ENCODE assay signal across 7 cellular contexts in genomic region chr4:54228563-54229501, GRCh38. TPM values are rescaled to one million over a fixed set of nuclear protein-coding genes. Genes with fewer than 3 reads are reported as not detected.
DNase-seq lines count a peak whose midpoint lies in the region; ATAC-seq, FAIRE-seq and TF ChIP-seq lines count a peak whose summit lies in the region.

Gene PDGFRA, plus strand, starts transcription at chr4:54229293. Its CDS starts 29,476 bp downstream, at chr4:54258769.

- no TSS peak for BruUV-seq in K562 (replicated peaks; lab: Mats Ljungman, UMichigan)

- dilution Hi-C loops in keratinocyte (cut with MboI; ENCODE audit: extremely low pct_ligation_motif_present, low sequenced_read_pairs): no loop called here

- 8% methylated on average over 21 of the region's 22 CpGs for WGBS in K562 (ENCODE audit: insufficient coverage, low coverage, missing lambda C conversion rate)
- 16 to 22% (median 19%) methylated on average over 22 of the region's 22 CpGs for WGBS in stomach, 5 donors

- TF ChIP-seq POLR2A in K562 (conservative IDR thresholded peaks at IDR 0.05): no peak
- no peak for TF ChIP-seq POLR2A in stomach (IDR thresholded peaks at IDR 0.05)

- FAIRE-seq in K562 (lab: Jason Lieb, UNC) (no peak), keratinocyte (lab: Jason Lieb, UNC) (no peak)

- POLR2A ChIA-PET in K562 (lab: Yijun Ruan, JAX): no interaction called here

- H3K79me2 ChIP-seq in K562 (ENCODE audit: control insufficient read depth, insufficient read depth, low read length): no peaks in the 10 kb centered on the region
- no peaks in the 10 kb centered on the region for H3K79me2 ChIP-seq in keratinocyte (ENCODE audit: control insufficient read depth, insufficient read depth, low read length)

- 0 out of 2 replicates have a peak, but pooled peaks cover 11% of the 10 kb centered on the region for H4K20me1 ChIP-seq in K562 (replicated peaks; ENCODE audit: control insufficient read depth, insufficient read depth, low read length)
- H4K20me1 ChIP-seq in keratinocyte (ENCODE audit: control insufficient read depth, extremely low read depth, insufficient read depth, low read length): no peaks in the 10 kb centered on the region

- no peak for TF ChIP-seq EP300 in K562 (IDR thresholded peaks at IDR 0.05; ENCODE audit: low read length)
- TF ChIP-seq EP300 in stomach (IDR thresholded peaks at IDR 0.05): no peak

- peaks cover 0 to 24% of the 10 kb centered on the region in 2 experiments; a peak in 2 of 5 replicates for H3K4me1 ChIP-seq in K562 (replicated peaks in 1 of 2; ENCODE audit: control insufficient read depth in 2 of 2, insufficient read depth in 2 of 2, low read length in 2 of 2)
- H3K4me1 ChIP-seq in keratinocyte (ENCODE audit: control insufficient read depth, extremely low read depth, insufficient read depth, low read length): peaks cover 49% of the 10 kb centered on the region
- H3K4me1 ChIP-seq in stomach: peaks cover 58 to 84% (median 78%) of the 10 kb centered on the region in 4 donors

- H3K9me3 ChIP-seq in K562 (replicated peaks; ENCODE audit: control insufficient read depth, insufficient read depth, low read depth, low read length) (no peaks in the 10 kb centered on the region), keratinocyte (ENCODE audit: control insufficient read depth, low read depth, low read length) (no peaks in the 10 kb centered on the region), stomach (no peaks in the 10 kb centered on the region)

- in situ Hi-C loops in K562 (cut with MboI): loop anchor here (5.0 to 25.0 kb wide), 5 partner anchors 322 to 1842 kb away; no protein-coding TSS in a partner anchor

- TF ChIP-seq CTCF in K562 (IDR thresholded peaks at IDR 0.05 in 2 of 3, conservative IDR thresholded peaks at IDR 0.05 in 1 of 3; ENCODE audit: insufficient read depth in 2 of 3, low read depth in 1 of 3, low read length in 3 of 3) (no peak), keratinocyte (optimal IDR thresholded peaks at IDR 0.05 in 1 of 3, IDR thresholded peaks at IDR 0.05 in 1 of 3, conservative IDR thresholded peaks at IDR 0.05 in 1 of 3; ENCODE audit: extremely low read depth in 1 of 3, insufficient read depth in 2 of 3, low read length in 3 of 3) (no peak), stomach (IDR thresholded peaks at IDR 0.05) (no peak)

- DNase-seq in HuH-7 (ENCODE audit: low spot score): peak; percentile 70
- DNase-seq in K562 (ENCODE audit: extremely low read depth in 1 of 4, low spot score in 3 of 4): no peak
- no peak for DNase-seq in keratinocyte (ENCODE audit: low read depth, low spot score)
- DNase-seq in stomach: no peak
- DNase-seq in NCI-H1436 (lab: John Stamatoyannopoulos, UW): no peak
- no peak for DNase-seq in activated CD4-positive, CD25-positive, alpha-beta regulatory T cell (lab: John Stamatoyannopoulos, UW)
- no peak for DNase-seq in A172 (ENCODE audit: low spot score)

- peaks cover 31 to 70% of the 10 kb centered on the region in 2 experiments for H3K27me3 ChIP-seq in K562 (ENCODE audit: control insufficient read depth in 2 of 2, insufficient read depth in 2 of 2, low read length in 2 of 2)
- H3K27me3 ChIP-seq in keratinocyte (ENCODE audit: control insufficient read depth, extremely low read depth, insufficient read depth, low read length): peaks cover 79% of the 10 kb centered on the region
- H3K27me3 ChIP-seq in stomach: peaks cover 26 to 100% (median 90%) of the 10 kb centered on the region in 3 donors

- H2AFZ ChIP-seq in K562 (ENCODE audit: low read depth, low read length) (peak within 1 kb of the TSS; percentile 40; the same call in 1 of the 2 replicates), keratinocyte (ENCODE audit: control insufficient read depth, low read length) (peak within 1 kb of the TSS; percentile 49)

- no peak for ATAC-seq in K562

- H3K27ac ChIP-seq in K562 (ENCODE audit: extremely low read depth, low read depth, low read length) (no peak within 1 kb of the TSS), keratinocyte (ENCODE audit: control insufficient read depth, insufficient read depth, low read length) (no peak within 1 kb of the TSS), stomach (peak within 1 kb of the TSS; percentile 31 to 80 (median 68))

- H3K4me2 ChIP-seq in K562 (ENCODE audit: insufficient read depth, low read length) (no peak within 1 kb of the TSS), keratinocyte (ENCODE audit: control insufficient read depth, extremely low read depth, insufficient read depth, low read depth, low read length) (peak within 1 kb of the TSS; percentile 93)

- no peak for TF ChIP-seq RAD21 in K562 (CRISPR knock-in tag; conservative IDR thresholded peaks at IDR 0.05 in 1 of 2, IDR thresholded peaks at IDR 0.05 in 1 of 2)

- H3K36me3 ChIP-seq in K562 (ENCODE audit: control insufficient read depth, insufficient read depth, low read length): no peaks in the 10 kb centered on the region
- H3K36me3 ChIP-seq in keratinocyte (ENCODE audit: control insufficient read depth in 2 of 2, extremely low read depth in 1 of 2, insufficient read depth in 2 of 2, low read length in 2 of 2): no peaks in the 10 kb centered on the region
- no peaks in the 10 kb centered on the region for H3K36me3 ChIP-seq in stomach

- H3K9ac ChIP-seq in K562 (ENCODE audit: insufficient read depth in 1 of 2, low read depth in 2 of 2, low read length in 2 of 2): no peak within 1 kb of the TSS; a peak in 1 of 4 replicates
- H3K9ac ChIP-seq in keratinocyte (ENCODE audit: control insufficient read depth, extremely low read depth, insufficient read depth, low read length): no peak within 1 kb of the TSS

- CTCF ChIA-PET in K562 (lab: Yijun Ruan, JAX; ENCODE audit: low intra/inter-chr PET ratio): interaction anchor here (0.7 kb wide), 1 partner anchor 1032 kb away, joined by 6 read pairs; no protein-coding TSS in a partner anchor

- no peaks in the 10 kb centered on the region for H3K9me1 ChIP-seq in K562 (ENCODE audit: control insufficient read depth, insufficient read depth, low read length)
- H3K9me1 ChIP-seq in keratinocyte (ENCODE audit: control insufficient read depth, extremely low read depth, insufficient read depth, low read length): no peaks in the 10 kb centered on the region

- intact Hi-C loops in K562 (cut with micrococcal nuclease): no loop called here
- intact Hi-C loops in stomach (cut with DNase I; ENCODE audit: low total_unique reads): loop anchor here (5.0 kb wide), 1 partner anchor 302 kb away; no protein-coding TSS in a partner anchor

- H3K4me3 ChIP-seq in K562 (no peak within 1 kb of the TSS), keratinocyte (ENCODE audit: control insufficient read depth in 2 of 3, extremely low read depth in 1 of 3, insufficient read depth in 2 of 3, low read depth in 1 of 3, low read length in 3 of 3) (peak within 1 kb of the TSS in 2 of 3 experiments; percentile 29 to 73), stomach (peak within 1 kb of the TSS; percentile 50 to 66 (median 53))

TF ChIP-seq in K562, 482 proteins besides CTCF, POLR2A, EP300 and RAD21 (continues in another document):
- TF ChIP-seq MYNN (IDR thresholded peaks at IDR 0.05): peak; percentile 76
- no peak for TF ChIP-seq MYNN (CRISPR knock-in tag; IDR thresholded peaks at IDR 0.05)
- TF ChIP-seq CEBPG (CRISPR knock-in tag; IDR thresholded peaks at IDR 0.05): no peak
- peak; percentile 17 to 32; a peak in 1 of 4 replicates for TF ChIP-seq CEBPG (tag; conservative IDR thresholded peaks at IDR 0.05 in 1 of 2, IDR thresholded peaks at IDR 0.05 in 1 of 2)
- 0 out of 2 replicates have a peak, but pooled peaks have one; percentile 23 for TF ChIP-seq CEBPB (tag; IDR thresholded peaks at IDR 0.05)

RNA-seq across cellular contexts. Expression of gene PDGFRA, which starts in this region (rescaled TPM):
- not detected in 2 replicates for total RNA-seq in K562 (2011; cell fraction: chromatin; rRNA removed; ENCODE audit: low replicate concordance)
- total RNA-seq in K562 (2011; cell fraction: nucleolus; rRNA removed): not detected in 2 replicates
- total RNA-seq in K562 (2011; cell fraction: nucleoplasm; rRNA removed): not detected in 2 replicates
- not detected in 2 replicates for total RNA-seq in K562 (2014; rRNA removed)
- not detected in 2 replicates for total RNA-seq in K562 (2014; rRNA removed; fragmentation: Illumina TruSeq; extraction: Trizol)
- not detected in 2 replicates for total RNA-seq in K562 (2015; rRNA removed; fragmentation: Illumina TruSeq; extraction: Trizol)
- total RNA-seq in K562 (2021): 0.29 and 0.40 TPM in 2 replicates
- not detected in 2 replicates for polyA plus RNA-seq in K562 (2011; rRNA removed)
- not detected in 2 replicates for polyA plus RNA-seq in K562 (2011; cell fraction: cytosol; rRNA removed)
- not detected in 2 replicates for polyA plus RNA-seq in K562 (2011; cell fraction: nucleus; rRNA removed)
- not detected in 2 replicates for polyA plus RNA-seq in K562 (2012)
- not detected in 2 replicates for polyA plus RNA-seq in K562 (2014; fragmentation: Illumina TruSeq; extraction: Trizol)
- polyA plus RNA-seq in K562 (2014; fragmentation: Nextera tagmentation; extraction: Ambion mirVana): not detected
- polyA plus RNA-seq in K562 (2014; rRNA removed): not detected in 2 replicates
- not detected in 2 replicates for polyA minus RNA-seq in K562 (2011; rRNA and poly(A)+ RNA removed)
- not detected in 2 replicates for polyA minus RNA-seq in K562 (2011; cell fraction: cytosol; rRNA and poly(A)+ RNA removed)
- not detected in 2 replicates for polyA minus RNA-seq in K562 (2011; cell fraction: nucleus; rRNA and poly(A)+ RNA removed)
- polyA plus RNA-seq in keratinocyte: 0.22 to 0.40 TPM (median 0.27 TPM) in 3 replicates
- not detected for polyA plus RNA-seq in keratinocyte (2011; ENCODE audit: low read depth)
- polyA plus RNA-seq in keratinocyte (2011; cell fraction: cytosol; rRNA removed): 0.48 and 0.61 TPM in 2 replicates
- polyA plus RNA-seq in keratinocyte (2011; cell fraction: nucleus; rRNA removed): 0.19 and 0.32 TPM in 2 replicates
- 0.18 and 0.27 TPM in 2 replicates for polyA plus RNA-seq in keratinocyte (2012; ENCODE audit: low replicate concordance)
- polyA minus RNA-seq in keratinocyte: 0.10 to 0.26 TPM in 2 of 3 replicates, not detected in the other
- polyA minus RNA-seq in keratinocyte (2011; cell fraction: cytosol; rRNA and poly(A)+ RNA removed): not detected
- polyA minus RNA-seq in keratinocyte (2011; cell fraction: nucleus; rRNA and poly(A)+ RNA removed): 0.62 TPM in 1 of 2 replicates, not detected in the other
- 100 to 1,000 TPM in 2 of 5 donors, 10 to 100 TPM in 3; 44.6 to 371 (median 84.0) TPM for total RNA-seq in stomach
- polyA plus RNA-seq in stomach: 10 to 100 TPM in 2 of 3 donors, 1 to 10 TPM in 1; 8.2 to 32.1 (median 19.3) TPM
- 0.05 and 0.10 TPM in 2 replicates for total RNA-seq in A172 (2014; rRNA removed; shearing (Covaris generic))

Comparison
In these comparisons a context has a peak if more than half of its experiments do, and no peak if none do; other contexts are left out.
1. RNA of gene PDGFRA (total RNA-seq): 44.6 to 371 TPM in stomach; 0.05 to 0.10 TPM in A172 and 0.29 to 0.40 TPM in K562; every median in the first group is over 10 times any median in the second.
2. RNA of gene PDGFRA (polyA plus RNA-seq): 8.2 to 32.1 TPM in stomach; 0.18 to 0.61 TPM in keratinocyte and not detected in K562; every median in the first group is over 4 times any median in the second.
3. H3K27ac ChIP-seq: peak in stomach (5 of 5); none in K562 (single experiment) and keratinocyte (single experiment).